In genomic region chr10:90148121-90148855, GRCh38 we compare ENCODE assay signal across 1 cellular context.
TF ChIP-seq lines count a peak whose summit lies in the region.

No MANE protein-coding gene starts in this region.

TF ChIP-seq in GM23338, 12 proteins besides CTCF, POLR2A, EP300 and RAD21:
- TF ChIP-seq ZNF462 (CRISPR knock-in tag; IDR thresholded peaks at IDR 0.05) = no peak
